ENCODE assay signal across 7 cellular contexts in genomic region chr4:13561673-13562072, GRCh38. TPM values are rescaled to one million over a fixed set of nuclear protein-coding genes. Genes with fewer than 3 reads are reported as not detected.
"Had no signal": no experiment of that assay in that cellular context is flagged by ENCODE, and none has a peak within 500 bp of the region (broad histone marks: within the 10 kb centered on the region; RNA-seq: fewer than 3 reads in every experiment).

No MANE protein-coding gene starts in this region.

- H3K4me3 ChIP-seq: GM23248 had no signal

- H3K27ac ChIP-seq: GM23248 had no signal

- H2AFZ ChIP-seq: GM23248 had no signal

- FAIRE-seq: H54 had no signal

- H3K9ac ChIP-seq: GM23248 had no signal

- DNase-seq: GM23248, GOT3, H9, HCEC 1CT, KG1 had no signal

RNA-seq across cellular contexts. Expression of gene NKX3-2, which starts 17.4 kb away (rescaled TPM):
- polyA plus RNA-seq: GM23248, IgD-negative memory B cell had no signal
